ENCODE assay signal across 22 cellular contexts in the genomic region with DNA sequence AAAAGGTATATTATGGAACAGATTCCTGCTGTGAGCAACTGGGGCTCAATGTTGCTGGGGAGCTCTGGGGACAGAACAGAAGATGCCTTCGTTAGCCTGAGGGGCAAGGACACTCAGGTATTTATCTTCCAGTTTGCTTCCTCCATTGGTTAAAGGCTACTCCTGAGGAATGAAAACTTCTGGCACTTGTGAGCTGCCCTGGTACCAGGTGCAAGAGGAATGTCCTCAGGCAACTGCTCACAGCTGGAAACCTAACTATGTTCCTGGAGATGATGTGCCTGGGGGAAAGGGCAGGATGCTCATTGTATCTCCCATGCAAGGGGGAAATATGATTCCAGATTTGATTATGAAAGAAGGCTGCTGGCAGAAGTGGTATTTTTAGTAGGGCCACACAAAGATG. TPM values are rescaled to one million over a fixed set of nuclear protein-coding genes. Genes with fewer than 3 reads are reported as not detected.
A peak's percentile ranks its signal among the peaks of the same experiment; 100 is the strongest.
DNase-seq lines count a peak whose midpoint lies in the region; ATAC-seq and TF ChIP-seq lines count a peak whose summit lies in the region.
"Had no signal": no experiment of that assay in that cellular context is flagged by ENCODE, and none has a peak within 500 bp of the region (broad histone marks: within the 10 kb centered on the region; RNA-seq: fewer than 3 reads in every experiment).

No MANE protein-coding gene starts in this region.

- H3K4me3 ChIP-seq in GM23338: no peak overlapping the region
- H3K4me3 ChIP-seq: GM23248, K562 had no signal

- no peaks in the 10 kb centered on the region for H3K27me3 Mint-ChIP-seq in GM23338 (ENCODE audit: insufficient read depth, low read depth, poor library complexity)
- H3K27me3 Mint-ChIP-seq in WTC11 (ENCODE audit: low read depth): peaks cover 2% of the 10 kb centered on the region
- no peaks in the 10 kb centered on the region for H3K27me3 Mint-ChIP-seq in neural crest cell (ENCODE audit: low read depth)
- H3K27me3 Mint-ChIP-seq in activated T-cell treated with anti-CD3 and anti-CD28 coated beads, Interleukin-2, amount 50 U/mL, for 4 hours (ENCODE audit: low read depth): peaks cover 16% of the 10 kb centered on the region

- DNase-seq in GM23338 (ENCODE audit: low spot score) (peak; percentile 44), NCI-H146 (lab: John Stamatoyannopoulos, UW) (peak; percentile 87), WTC11 (ENCODE audit: low spot score) (peak; percentile 19), neural crest cell (ENCODE audit: low read depth, low spot score) (no peak), NCI-H1105 (lab: John Stamatoyannopoulos, UW) (no peak)
- no peak for DNase-seq in activated T-cell treated with anti-CD3 and anti-CD28 coated beads, Interleukin-2, amount 50 U/mL, for 4 hours
- DNase-seq: ACHN; BE2C; C1 segment of cervical spinal cord; Caco-2; CD4-positive, CD25-positive, alpha-beta regulatory T cell; CD8-positive, alpha-beta memory T cell; GF-D8; GM23248; H7; HFFc6; IMR-90 had no signal

- H3K4me1 Mint-ChIP-seq in GM23338 (peaks cover 7% of the 10 kb centered on the region; the same call in 1 of the 3 replicates), WTC11 (peaks cover 16% of the 10 kb centered on the region), neural crest cell (no peaks in the 10 kb centered on the region)
- no peaks in the 10 kb centered on the region for H3K4me1 Mint-ChIP-seq in activated T-cell treated with anti-CD3 and anti-CD28 coated beads, Interleukin-2, amount 50 U/mL, for 4 hours (ENCODE audit: low read depth)
- H3K4me1 Mint-ChIP-seq: CD4-positive, CD25-positive, alpha-beta regulatory T cell; CD8-positive, alpha-beta memory T cell had no signal

- H3K36me3 Mint-ChIP-seq in GM23338 (ENCODE audit: low read depth) (no peaks in the 10 kb centered on the region), WTC11 (peaks cover 10% of the 10 kb centered on the region), neural crest cell (ENCODE audit: low read depth) (peaks cover 7% of the 10 kb centered on the region)
- H3K36me3 Mint-ChIP-seq in activated T-cell treated with anti-CD3 and anti-CD28 coated beads, Interleukin-2, amount 50 U/mL, for 4 hours (ENCODE audit: insufficient read depth): no peaks in the 10 kb centered on the region

- H3K4me1 ChIP-seq in GM23338 (ENCODE audit: insufficient read depth): peaks cover 7% of the 10 kb centered on the region
- H3K4me1 ChIP-seq: BE2C, Caco-2 had no signal

- H4K20me1 ChIP-seq in GM23338 (replicated peaks; ENCODE audit: insufficient read depth): no peaks in the 10 kb centered on the region

- peaks cover 6% of the 10 kb centered on the region; the same call in 2 of the 3 replicates for H3K9me3 Mint-ChIP-seq in GM23338
- peaks cover 17% of the 10 kb centered on the region for H3K9me3 Mint-ChIP-seq in WTC11
- H3K9me3 Mint-ChIP-seq in neural crest cell: peaks cover 14% of the 10 kb centered on the region
- peaks cover 7% of the 10 kb centered on the region for H3K9me3 Mint-ChIP-seq in activated T-cell treated with anti-CD3 and anti-CD28 coated beads, Interleukin-2, amount 50 U/mL, for 4 hours

- POLR2A ChIA-PET in WTC11 (lab: Charles Lee): no interaction called here

- no peaks in the 10 kb centered on the region for H3K36me3 ChIP-seq in GM23338 (ENCODE audit: insufficient read depth)
- H3K36me3 ChIP-seq: BE2C had no signal

- CTCF ChIA-PET in WTC11 (lab: Charles Lee): no interaction called here

- H3K9me2 ChIP-seq in GM23338 (ENCODE audit: insufficient read depth): no peaks in the 10 kb centered on the region

- peak overlapping the region; percentile 49; the same call in 1 of the 2 replicates for H2AFZ ChIP-seq in GM23338
- H2AFZ ChIP-seq: GM23248 had no signal

- no peak for TF ChIP-seq CTCF in GM23338 (conservative IDR thresholded peaks at IDR 0.05; ENCODE audit: low read depth in 2 of 2)
- TF ChIP-seq CTCF in WTC11 (IDR thresholded peaks at IDR 0.05): no peak
- no peak for TF ChIP-seq CTCF in neural crest cell (conservative IDR thresholded peaks at IDR 0.05)

- no peak for ATAC-seq in GM23338
- peak; percentile 62 for ATAC-seq in WTC11
- no peak for ATAC-seq in GM18873 (IDR thresholded peaks at IDR 0.05; ENCODE audit: low FRiP score, unreplicated experiment)
- ATAC-seq in GM19395 (IDR thresholded peaks at IDR 0.05; ENCODE audit: unreplicated experiment): no peak
- ATAC-seq in activated T-cell treated with anti-CD3 and anti-CD28 coated beads, Interleukin-2, amount 50 U/mL, for 4 hours: no peak
- ATAC-seq: HCT116, K562 had no signal

- no peaks in the 10 kb centered on the region for H3F3A ChIP-seq in GM23338 (replicated peaks; ENCODE audit: low read depth)

- H3K4me3 Mint-ChIP-seq in GM23338: no peak overlapping the region
- no peak overlapping the region for H3K4me3 Mint-ChIP-seq in WTC11
- no peak overlapping the region for H3K4me3 Mint-ChIP-seq in neural crest cell
- no peak overlapping the region for H3K4me3 Mint-ChIP-seq in activated T-cell treated with anti-CD3 and anti-CD28 coated beads, Interleukin-2, amount 50 U/mL, for 4 hours
- H3K4me3 Mint-ChIP-seq: CD4-positive, CD25-positive, alpha-beta regulatory T cell; CD8-positive, alpha-beta memory T cell; HFFc6 had no signal

- H3K27ac Mint-ChIP-seq in GM23338 (no peak overlapping the region), WTC11 (no peak overlapping the region; the same call in 1 of the 2 replicates), neural crest cell (ENCODE audit: unreplicated experiment) (peak overlapping the region; percentile 30)
- H3K27ac Mint-ChIP-seq: CD4-positive, CD25-positive, alpha-beta regulatory T cell; CD8-positive, alpha-beta memory T cell; HFFc6 had no signal

- H3K27ac ChIP-seq in GM23338 (ENCODE audit: low read depth): no peak overlapping the region
- H3K27ac ChIP-seq: GM23248, HL-60 had no signal

- no peak overlapping the region for H3K4me2 ChIP-seq in GM23338

- H3K27me3 ChIP-seq in GM23338 (ENCODE audit: insufficient read depth): no peaks in the 10 kb centered on the region
- H3K27me3 ChIP-seq: BE2C had no signal

- H3K79me2 ChIP-seq in GM23338 (replicated peaks; ENCODE audit: insufficient read depth): no peaks in the 10 kb centered on the region

TF ChIP-seq in GM23338, 12 proteins besides CTCF, POLR2A, EP300 and RAD21 (continues in another document):
- no peak for TF ChIP-seq ZNF331 (CRISPR knock-in tag; IDR thresholded peaks at IDR 0.05; ENCODE audit: low read depth)
- no peak for TF ChIP-seq NANOG (IDR thresholded peaks at IDR 0.05; ENCODE audit: borderline replicate concordance)
- no peak for TF ChIP-seq JUNB (IDR thresholded peaks at IDR 0.05; ENCODE audit: unreplicated experiment)
- TF ChIP-seq EZH2 (IDR thresholded peaks at IDR 0.05; ENCODE audit: low read depth, unreplicated experiment): no peak
- no peak for TF ChIP-seq EZH2phosphoT487 (IDR thresholded peaks at IDR 0.05; ENCODE audit: unreplicated experiment)
- no peak for TF ChIP-seq ZNF114 (CRISPR knock-in tag; IDR thresholded peaks at IDR 0.05)
- no peak for TF ChIP-seq ETS1 (IDR thresholded peaks at IDR 0.05)

TF ChIP-seq in WTC11, 78 proteins besides CTCF, POLR2A, EP300 and RAD21:
- TF ChIP-seq CREM (CRISPR knock-in tag; IDR thresholded peaks at IDR 0.05): no peak
- TF ChIP-seq ZNF219 (CRISPR knock-in tag; IDR thresholded peaks at IDR 0.05; ENCODE audit: borderline replicate concordance): no peak
- TF ChIP-seq, protein P1, sequence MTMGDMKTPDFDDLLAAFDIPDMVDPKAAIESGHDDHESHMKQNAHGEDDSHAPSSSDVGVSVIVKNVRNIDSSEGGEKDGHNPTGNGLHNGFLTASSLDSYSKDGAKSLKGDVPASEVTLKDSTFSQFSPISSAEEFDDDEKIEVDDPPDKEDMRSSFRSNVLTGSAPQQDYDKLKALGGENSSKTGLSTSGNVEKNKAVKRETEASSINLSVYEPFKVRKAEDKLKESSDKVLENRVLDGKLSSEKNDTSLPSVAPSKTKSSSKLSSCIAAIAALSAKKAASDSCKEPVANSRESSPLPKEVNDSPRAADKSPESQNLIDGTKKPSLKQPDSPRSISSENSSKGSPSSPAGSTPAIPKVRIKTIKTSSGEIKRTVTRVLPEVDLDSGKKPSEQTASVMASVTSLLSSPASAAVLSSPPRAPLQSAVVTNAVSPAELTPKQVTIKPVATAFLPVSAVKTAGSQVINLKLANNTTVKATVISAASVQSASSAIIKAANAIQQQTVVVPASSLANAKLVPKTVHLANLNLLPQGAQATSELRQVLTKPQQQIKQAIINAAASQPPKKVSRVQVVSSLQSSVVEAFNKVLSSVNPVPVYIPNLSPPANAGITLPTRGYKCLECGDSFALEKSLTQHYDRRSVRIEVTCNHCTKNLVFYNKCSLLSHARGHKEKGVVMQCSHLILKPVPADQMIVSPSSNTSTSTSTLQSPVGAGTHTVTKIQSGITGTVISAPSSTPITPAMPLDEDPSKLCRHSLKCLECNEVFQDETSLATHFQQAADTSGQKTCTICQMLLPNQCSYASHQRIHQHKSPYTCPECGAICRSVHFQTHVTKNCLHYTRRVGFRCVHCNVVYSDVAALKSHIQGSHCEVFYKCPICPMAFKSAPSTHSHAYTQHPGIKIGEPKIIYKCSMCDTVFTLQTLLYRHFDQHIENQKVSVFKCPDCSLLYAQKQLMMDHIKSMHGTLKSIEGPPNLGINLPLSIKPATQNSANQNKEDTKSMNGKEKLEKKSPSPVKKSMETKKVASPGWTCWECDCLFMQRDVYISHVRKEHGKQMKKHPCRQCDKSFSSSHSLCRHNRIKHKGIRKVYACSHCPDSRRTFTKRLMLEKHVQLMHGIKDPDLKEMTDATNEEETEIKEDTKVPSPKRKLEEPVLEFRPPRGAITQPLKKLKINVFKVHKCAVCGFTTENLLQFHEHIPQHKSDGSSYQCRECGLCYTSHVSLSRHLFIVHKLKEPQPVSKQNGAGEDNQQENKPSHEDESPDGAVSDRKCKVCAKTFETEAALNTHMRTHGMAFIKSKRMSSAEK (CRISPR knock-in tag; IDR thresholded peaks at IDR 0.05; ENCODE audit: borderline replicate concordance): no peak
- TF ChIP-seq MXD4 (CRISPR knock-in tag; IDR thresholded peaks at IDR 0.05; ENCODE audit: borderline replicate concordance): no peak

RNA-seq across cellular contexts. Expression of gene BBX, which starts 54.0 kb away (rescaled TPM):
- 35.2 and 82.2 TPM in 2 replicates for total RNA-seq in GM23338 (2014; rRNA removed; shearing (Covaris generic))
- 33.2 and 44.1 TPM in 2 replicates for polyA plus RNA-seq in GM23338 (2016; fragmentation: Nextera tagmentation; extraction: Ambion mirVana)
- total RNA-seq in WTC11 (2021): 45.0 to 52.0 TPM (median 49.3 TPM) in 3 replicates
- 51.6 and 53.6 TPM in 2 replicates for total RNA-seq in neural crest cell
- total RNA-seq in activated T-cell treated with anti-CD3 and anti-CD28 coated beads, Interleukin-2, amount 50 U/mL, for 4 hours: 10 to 100 TPM; 37.1 to 42.8 (median 39.0) TPM

Comparison
In these comparisons a context has a peak if more than half of its experiments do, and no peak if none do; other contexts are left out.
1. DNase-seq: peak in GM23338 (single experiment), NCI-H146 (single experiment) and WTC11 (single experiment); none in neural crest cell (single experiment), NCI-H1105 (single experiment) and activated T-cell treated with anti-CD3 and anti-CD28 coated beads, Interleukin-2, amount 50 U/mL, for 4 hours (single experiment).